In the genomic region with DNA sequence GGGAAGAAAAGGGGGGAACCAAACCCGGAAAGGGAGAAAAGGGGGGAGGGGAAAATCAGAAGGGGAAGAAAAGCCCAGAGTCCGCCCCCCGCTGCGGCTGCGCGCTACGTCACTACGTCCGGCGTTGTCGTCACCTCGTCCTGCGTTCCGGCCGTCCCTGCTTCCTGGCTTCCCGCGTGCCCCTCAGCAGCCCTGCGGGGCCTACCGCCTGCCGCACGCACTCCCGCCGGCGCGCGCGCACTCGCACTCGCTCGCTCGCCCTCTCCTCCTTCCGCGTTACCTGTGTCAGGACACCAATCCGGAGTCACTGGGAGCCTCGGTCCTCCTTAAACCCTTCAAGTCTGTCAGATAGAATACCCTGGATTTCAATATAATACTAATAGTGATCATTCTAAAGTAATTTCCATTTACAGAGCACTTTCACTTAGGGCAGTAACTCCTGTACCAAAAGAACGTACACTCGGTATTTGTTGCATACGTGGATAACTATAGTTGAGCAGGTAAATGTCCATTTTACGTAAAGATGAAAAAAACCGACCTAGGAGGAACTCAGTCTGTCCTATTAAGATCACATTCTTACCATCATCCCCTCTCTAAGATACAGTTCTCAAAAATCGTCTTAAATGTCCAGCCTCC, we compare ENCODE assay signal across 8 cellular contexts. TPM values are rescaled to one million over a fixed set of nuclear protein-coding genes. Genes with fewer than 3 reads are reported as not detected.
A peak's percentile ranks its signal among the peaks of the same experiment; 100 is the strongest.
DNase-seq lines count a peak whose midpoint lies in the region; ATAC-seq and TF ChIP-seq lines count a peak whose summit lies in the region.

A gene (minus strand): TSS at position 113 of the 636 bp plus-strand sequence. CDS start 120,615 bp downstream, outside the sequence.

- in situ Hi-C loops in transverse colon (cut with MboI; ENCODE audit: low pct_ligation_motif_present in 1 of 4, low pct_unique_long_range_greater_than_20kb in 1 of 4, low sequenced_read_pairs in 3 of 4): loop anchor here in 1 of 4 donors (25.0 kb wide), 1 partner anchor 119 kb away; no protein-coding TSS in a partner anchor

- intact Hi-C loops in adrenal gland (cut with DNase I) (no loop called here), heart left ventricle (cut with DNase I) (loop anchor here in 1 of 10 donors (2.0 kb wide), 1 partner anchor 22 kb away; no protein-coding TSS in a partner anchor), transverse colon (cut with DNase I; ENCODE audit: low total_unique reads) (no loop called here)

- H3K27me3 ChIP-seq in adrenal gland (no peaks in the 10 kb centered on the region), heart left ventricle (no peaks in the 10 kb centered on the region), transverse colon (no peaks in the 10 kb centered on the region)

- DNase-seq in NCI-H146 treated with DMSO at 0.1 percent for 48 hours (lab: John Stamatoyannopoulos, UW; ENCODE audit: unreplicated experiment): peak; percentile 94
- DNase-seq in T-helper 1 cell: peak; percentile 89 to 96 (median 92)
- DNase-seq in adrenal gland: peak; percentile 95 to 98 (median 97)
- DNase-seq in heart left ventricle: peak; percentile 95 to 98 (median 97)
- DNase-seq in pons (ENCODE audit: low spot score): peak; percentile 90
- DNase-seq in transverse colon: peak; percentile 97

- peak; percentile 22 for TF ChIP-seq EP300 in transverse colon (IDR thresholded peaks at IDR 0.05; ENCODE audit: low read depth)

- H3K4me3 ChIP-seq in adrenal gland: peak within 1 kb of the TSS in 3 of 4 donors; percentile 25 to 90 (median 57)
- peak within 1 kb of the TSS; percentile 40 to 93 (median 72) for H3K4me3 ChIP-seq in heart left ventricle
- H3K4me3 ChIP-seq in transverse colon: peak within 1 kb of the TSS; percentile 75 to 89 (median 78)

- H3K27ac ChIP-seq in adrenal gland: peak within 1 kb of the TSS; percentile 62 to 99 (median 93)
- peak within 1 kb of the TSS; percentile 85 to 99 (median 93) for H3K27ac ChIP-seq in heart left ventricle
- H3K27ac ChIP-seq in transverse colon: peak within 1 kb of the TSS; percentile 94 to 98 (median 96)

- 1 to 2% (median 1%) methylated on average over 21 to 41 of the region's 41 CpGs for WGBS in adrenal gland, 4 donors
- 3 to 5% (median 4%) methylated on average over 24 to 41 of the region's 41 CpGs for WGBS in heart left ventricle, 4 donors
- WGBS in transverse colon (ENCODE audit: low coverage in 1 of 2), 2 donors: 0 to 1% methylated on average over 7 to 41 of the region's 41 CpGs

- H3K9me3 ChIP-seq in adrenal gland (replicated peaks in 1 of 3): no peaks in the 10 kb centered on the region
- no peaks in the 10 kb centered on the region for H3K9me3 ChIP-seq in heart left ventricle
- no peaks in the 10 kb centered on the region for H3K9me3 ChIP-seq in transverse colon

- TF ChIP-seq CTCF in adrenal gland (IDR thresholded peaks at IDR 0.05): peak in 1 of 6 experiments; percentile 12
- TF ChIP-seq CTCF in heart left ventricle (IDR thresholded peaks at IDR 0.05): no peak
- TF ChIP-seq CTCF in transverse colon (IDR thresholded peaks at IDR 0.05): no peak

- TF ChIP-seq POLR2A in GM15510 (IDR thresholded peaks at IDR 0.05; ENCODE audit: borderline replicate concordance, extremely low read depth, insufficient read length): peak; percentile 97
- peak; percentile 89 to 95 for TF ChIP-seq POLR2A in adrenal gland (IDR thresholded peaks at IDR 0.05)
- TF ChIP-seq POLR2A in heart left ventricle (IDR thresholded peaks at IDR 0.05): peak in 1 of 2 donors; percentile 92
- TF ChIP-seq POLR2A in transverse colon (IDR thresholded peaks at IDR 0.05): peak; percentile 95

- ATAC-seq in HG02884 (IDR thresholded peaks at IDR 0.05; ENCODE audit: unreplicated experiment): peak; percentile 91
- ATAC-seq in heart left ventricle: peak; percentile 91 to 99 (median 98)

- peaks cover 6 to 8% of the 10 kb centered on the region in 2 donors for H3K4me1 ChIP-seq in adrenal gland (replicated peaks in 1 of 2)
- peaks cover 0 to 23% (median 11%) of the 10 kb centered on the region in 12 donors for H3K4me1 ChIP-seq in heart left ventricle
- peaks cover 5 to 22% (median 8%) of the 10 kb centered on the region in 4 donors for H3K4me1 ChIP-seq in transverse colon

- H3K36me3 ChIP-seq in adrenal gland (replicated peaks in 1 of 2) (no peaks in the 10 kb centered on the region), heart left ventricle (no peaks in the 10 kb centered on the region), transverse colon (no peaks in the 10 kb centered on the region)

RNA-seq across cellular contexts. Expression of the gene that starts here (rescaled TPM):
- total RNA-seq in adrenal gland (10 to 100 TPM; 27.7 to 91.9 (median 51.9) TPM), heart left ventricle (100 to 1,000 TPM in 1 of 9 donors, 10 to 100 TPM in 8; 33.1 to 102 (median 61.9) TPM), transverse colon (10 to 100 TPM; 26.3 to 56.9 (median 33.3) TPM)
- polyA plus RNA-seq in adrenal gland (10 to 100 TPM; 21.9 to 33.8 (median 32.4) TPM), heart left ventricle (10 to 100 TPM; 12.7 to 24.5 TPM)

Comparison
In these comparisons a context has a peak if more than half of its experiments do, and no peak if none do; other contexts are left out.
1. Peak in every context shown above with its lines: DNase-seq, ATAC-seq, H3K4me3 ChIP-seq and H3K27ac ChIP-seq.